11 cellular contexts compared by ENCODE assay signal in the genomic region with DNA sequence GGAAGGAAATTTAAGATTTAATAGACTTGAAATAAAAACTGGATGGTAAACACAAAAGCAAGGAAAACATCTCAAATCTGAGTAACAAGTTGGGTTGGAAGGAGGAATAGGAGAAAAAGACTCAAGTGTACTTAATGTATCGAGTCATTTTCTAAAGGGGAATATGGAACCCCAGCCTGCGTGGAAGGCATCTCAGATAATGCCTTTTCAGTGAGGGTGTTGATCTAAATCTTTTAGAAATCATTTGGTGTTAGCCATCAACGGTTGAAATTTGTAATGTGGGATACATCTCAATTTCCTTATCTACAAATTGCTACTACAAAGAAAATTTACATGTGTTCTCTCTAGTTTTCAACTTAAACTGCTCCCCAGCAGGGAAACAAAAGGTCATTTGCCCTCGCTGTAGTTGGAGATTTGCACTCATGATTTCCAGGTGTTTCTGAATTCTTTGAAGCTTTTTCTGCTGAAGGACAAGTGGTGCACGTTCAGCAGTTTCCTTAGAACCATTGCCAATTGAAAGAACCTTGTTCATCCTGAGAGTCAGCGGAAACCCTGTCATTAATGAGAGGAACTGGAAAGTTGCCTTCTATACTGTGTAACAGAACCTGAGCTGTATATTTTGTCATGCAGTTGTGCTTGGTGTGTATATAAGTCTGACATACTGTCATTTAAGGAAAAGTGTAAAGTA. TPM values are rescaled to one million over a fixed set of nuclear protein-coding genes. Genes with fewer than 3 reads are reported as not detected.
DNase-seq lines count a peak whose midpoint lies in the region; ATAC-seq, FAIRE-seq and TF ChIP-seq lines count a peak whose summit lies in the region.
"Had no signal": no experiment of that assay in that cellular context is flagged by ENCODE, and none has a peak within 500 bp of the region (broad histone marks: within the 10 kb centered on the region; RNA-seq: fewer than 3 reads in every experiment).

No MANE protein-coding gene starts in this region.

- peak overlapping the region; percentile 92 for H3K4me3 ChIP-seq in ACC112 (ENCODE audit: low read depth, low read length)
- H3K4me3 ChIP-seq in HFF-Myc (replicated peaks; ENCODE audit: low read depth, low read length): peak overlapping the region; percentile 69
- H3K4me3 ChIP-seq in adipocyte (ENCODE audit: low read length): peak overlapping the region; percentile 88

- peaks cover 68% of the 10 kb centered on the region for H3K79me2 ChIP-seq in ACC112 (ENCODE audit: control insufficient read depth, insufficient read depth, low read length, unreplicated experiment)

- DNase-seq in HFF-Myc (ENCODE audit: extremely low read depth, low read depth) (no peak), adipocyte (ENCODE audit: low read depth) (no peak), lung microvascular endothelial cell (ENCODE audit: low read depth in 2 of 2) (peak; percentile 15 to 40), H54 (ENCODE audit: insufficient read length, low spot score) (no peak), AG08395 (ENCODE audit: low spot score) (no peak), NCI-H1105 (lab: John Stamatoyannopoulos, UW) (no peak)
- DNase-seq: left colon, NCI-H2029 had no signal

- TF ChIP-seq POLR2A in H54 (IDR thresholded peaks at IDR 0.05; ENCODE audit: low read depth, low read length): no peak

- H3K36me3 ChIP-seq in ACC112 (ENCODE audit: insufficient read depth, low read length) (peaks cover 50% of the 10 kb centered on the region), adipocyte (ENCODE audit: control insufficient read depth, insufficient read depth, low read length, severe bottlenecking) (peaks cover 51% of the 10 kb centered on the region)

- ATAC-seq in GM21367 (IDR thresholded peaks at IDR 0.05; ENCODE audit: unreplicated experiment): no peak
- ATAC-seq: left colon had no signal

- no peaks in the 10 kb centered on the region for H3K9me3 ChIP-seq in adipocyte (ENCODE audit: control insufficient read depth, low read length)

- no peak overlapping the region for H2AFZ ChIP-seq in ACC112 (ENCODE audit: low read length, unreplicated experiment)

- H3K27ac ChIP-seq in ACC112 (ENCODE audit: low read depth, low read length): no peak overlapping the region

- H3K27me3 ChIP-seq in ACC112 (ENCODE audit: insufficient read depth, low read length): no peaks in the 10 kb centered on the region
- no peaks in the 10 kb centered on the region for H3K27me3 ChIP-seq in adipocyte (replicated peaks; ENCODE audit: control insufficient read depth, insufficient read depth, low read length)

- FAIRE-seq in H54 (lab: Jason Lieb, UNC): no peak

- peak overlapping the region; percentile 95 for H3K9ac ChIP-seq in adipocyte (ENCODE audit: low read length)

- no peak for TF ChIP-seq CTCF in HFF-Myc (IDR thresholded peaks at IDR 0.05; ENCODE audit: low read depth, low read length, missing control alignments)

- H3K4me1 ChIP-seq in ACC112 (ENCODE audit: control insufficient read depth, insufficient read depth, low read length, unreplicated experiment) (peaks cover 15% of the 10 kb centered on the region), adipocyte (ENCODE audit: control insufficient read depth, insufficient read depth, low read length) (peaks cover 22% of the 10 kb centered on the region)

RNA-seq across cellular contexts. Expression of a gene that starts 2.2 kb away (rescaled TPM):
- total RNA-seq in lung microvascular endothelial cell: 299 TPM in 2 replicates

RNA-seq across cellular contexts. Expression of a gene that starts 12.6 kb away (rescaled TPM):
- 14.1 and 17.9 TPM in 2 replicates for total RNA-seq in lung microvascular endothelial cell

RNA-seq across cellular contexts. Expression of a gene that starts 30.4 kb away (rescaled TPM):
- total RNA-seq in lung microvascular endothelial cell: not detected in 2 replicates
- total RNA-seq: H4, left colon had no signal

RNA-seq across cellular contexts. Expression of a gene that starts 45.2 kb away (rescaled TPM):
- total RNA-seq in lung microvascular endothelial cell: 2.4 and 5.7 TPM in 2 replicates

RNA-seq across cellular contexts. Expression of a gene that starts 47.0 kb away (rescaled TPM):
- 33.1 and 36.1 TPM in 2 replicates for total RNA-seq in lung microvascular endothelial cell

Comparison
In these comparisons a context has a peak if more than half of its experiments do, and no peak if none do; other contexts are left out.
1. DNase-seq: peak in lung microvascular endothelial cell (2 of 2); none in HFF-Myc (single experiment), adipocyte (single experiment), H54 (single experiment), AG08395 (single experiment) and NCI-H1105 (single experiment).
2. Peak in every context shown above with its lines, with median percentiles within 50 percentile points of each other: H3K4me3 ChIP-seq.